2 cellular contexts compared by ENCODE assay signal in genomic region chr13:69168436-69168835, GRCh38.
TF ChIP-seq lines count a peak whose summit lies in the region.

No MANE protein-coding gene starts in this region.

TF ChIP-seq in HepG2, 621 proteins besides CTCF, POLR2A, EP300 and RAD21 (continued from another document and continues in another):
- TF ChIP-seq, protein P1, sequence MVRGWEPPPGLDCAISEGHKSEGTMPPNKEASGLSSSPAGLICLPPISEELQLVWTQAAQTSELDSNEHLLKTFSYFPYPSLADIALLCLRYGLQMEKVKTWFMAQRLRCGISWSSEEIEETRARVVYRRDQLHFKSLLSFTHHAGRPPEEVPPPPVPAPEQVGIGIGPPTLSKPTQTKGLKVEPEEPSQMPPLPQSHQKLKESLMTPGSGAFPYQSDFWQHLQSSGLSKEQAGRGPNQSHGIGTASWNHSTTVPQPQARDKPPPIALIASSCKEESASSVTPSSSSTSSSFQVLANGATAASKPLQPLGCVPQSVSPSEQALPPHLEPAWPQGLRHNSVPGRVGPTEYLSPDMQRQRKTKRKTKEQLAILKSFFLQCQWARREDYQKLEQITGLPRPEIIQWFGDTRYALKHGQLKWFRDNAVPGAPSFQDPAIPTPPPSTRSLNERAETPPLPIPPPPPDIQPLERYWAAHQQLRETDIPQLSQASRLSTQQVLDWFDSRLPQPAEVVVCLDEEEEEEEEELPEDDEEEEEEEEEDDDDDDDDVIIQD (CRISPR knock-in tag; IDR thresholded peaks at IDR 0.05; ENCODE audit: low read depth), result no peak
- TF ChIP-seq ARNT (IDR thresholded peaks at IDR 0.05), result no peak
- TF ChIP-seq GATAD2A (CRISPR knock-in tag; IDR thresholded peaks at IDR 0.05), result no peak
- TF ChIP-seq TARDBP (CRISPR knock-in tag; IDR thresholded peaks at IDR 0.05), result no peak
- no peak for TF ChIP-seq MXD4 (CRISPR knock-in tag; IDR thresholded peaks at IDR 0.05)
- TF ChIP-seq, protein P2, sequence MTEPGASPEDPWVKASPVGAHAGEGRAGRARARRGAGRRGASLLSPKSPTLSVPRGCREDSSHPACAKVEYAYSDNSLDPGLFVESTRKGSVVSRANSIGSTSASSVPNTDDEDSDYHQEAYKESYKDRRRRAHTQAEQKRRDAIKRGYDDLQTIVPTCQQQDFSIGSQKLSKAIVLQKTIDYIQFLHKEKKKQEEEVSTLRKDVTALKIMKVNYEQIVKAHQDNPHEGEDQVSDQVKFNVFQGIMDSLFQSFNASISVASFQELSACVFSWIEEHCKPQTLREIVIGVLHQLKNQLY (CRISPR knock-in tag; IDR thresholded peaks at IDR 0.05), result no peak
- TF ChIP-seq, protein P3, sequence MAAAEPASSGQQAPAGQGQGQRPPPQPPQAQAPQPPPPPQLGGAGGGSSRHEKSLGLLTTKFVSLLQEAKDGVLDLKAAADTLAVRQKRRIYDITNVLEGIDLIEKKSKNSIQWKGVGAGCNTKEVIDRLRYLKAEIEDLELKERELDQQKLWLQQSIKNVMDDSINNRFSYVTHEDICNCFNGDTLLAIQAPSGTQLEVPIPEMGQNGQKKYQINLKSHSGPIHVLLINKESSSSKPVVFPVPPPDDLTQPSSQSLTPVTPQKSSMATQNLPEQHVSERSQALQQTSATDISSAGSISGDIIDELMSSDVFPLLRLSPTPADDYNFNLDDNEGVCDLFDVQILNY (CRISPR knock-in tag; conservative IDR thresholded peaks at IDR 0.05), result no peak
- TF ChIP-seq KLF15 (CRISPR knock-in tag; IDR thresholded peaks at IDR 0.05; ENCODE audit: borderline replicate concordance), result no peak
- no peak for TF ChIP-seq ZNF33A (CRISPR knock-in tag; IDR thresholded peaks at IDR 0.05; ENCODE audit: borderline replicate concordance)
- TF ChIP-seq ARID3A (IDR thresholded peaks at IDR 0.05; ENCODE audit: low read depth, low read length), result no peak
- TF ChIP-seq, protein P4, sequence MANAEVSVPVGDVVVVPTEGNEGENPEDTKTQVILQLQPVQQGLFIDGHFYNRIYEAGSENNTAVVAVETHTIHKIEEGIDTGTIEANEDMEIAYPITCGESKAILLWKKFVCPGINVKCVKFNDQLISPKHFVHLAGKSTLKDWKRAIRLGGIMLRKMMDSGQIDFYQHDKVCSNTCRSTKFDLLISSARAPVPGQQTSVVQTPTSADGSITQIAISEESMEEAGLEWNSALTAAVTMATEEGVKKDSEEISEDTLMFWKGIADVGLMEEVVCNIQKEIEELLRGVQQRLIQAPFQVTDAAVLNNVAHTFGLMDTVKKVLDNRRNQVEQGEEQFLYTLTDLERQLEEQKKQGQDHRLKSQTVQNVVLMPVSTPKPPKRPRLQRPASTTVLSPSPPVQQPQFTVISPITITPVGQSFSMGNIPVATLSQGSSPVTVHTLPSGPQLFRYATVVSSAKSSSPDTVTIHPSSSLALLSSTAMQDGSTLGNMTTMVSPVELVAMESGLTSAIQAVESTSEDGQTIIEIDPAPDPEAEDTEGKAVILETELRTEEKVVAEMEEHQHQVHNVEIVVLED (CRISPR knock-in tag; IDR thresholded peaks at IDR 0.05; ENCODE audit: borderline replicate concordance), result no peak
- TF ChIP-seq SKIL (CRISPR knock-in tag; IDR thresholded peaks at IDR 0.05; ENCODE audit: borderline replicate concordance), result no peak
- TF ChIP-seq FOXK2 (IDR thresholded peaks at IDR 0.05), result no peak
- no peak for TF ChIP-seq ETS1 (CRISPR knock-in tag; IDR thresholded peaks at IDR 0.05)
- no peak for TF ChIP-seq AGO2 (optimal IDR thresholded peaks at IDR 0.05; ENCODE audit: low read depth, low read length)

TF ChIP-seq in GM12878, 131 proteins besides CTCF, POLR2A, EP300 and RAD21 (continued from another document):
- no peak for TF ChIP-seq ZNF687 (IDR thresholded peaks at IDR 0.05)
- no peak for TF ChIP-seq HCFC1 (IDR thresholded peaks at IDR 0.05; ENCODE audit: low read length)
